In genomic region chr13:46490129-46490528, GRCh38 we compare ENCODE assay signal across 15 cellular contexts.
DNase-seq lines count a peak whose midpoint lies in the region; ATAC-seq and TF ChIP-seq lines count a peak whose summit lies in the region.
"Had no signal": no experiment of that assay in that cellular context is flagged by ENCODE, and none has a peak within 500 bp of the region (broad histone marks: within the 10 kb centered on the region; RNA-seq: fewer than 3 reads in every experiment).

No MANE protein-coding gene starts in this region.

- H3K27me3 ChIP-seq in endodermal cell (ENCODE audit: control insufficient read depth, insufficient read depth, low read length, poor library complexity, severe bottlenecking) = peaks cover 68% of the 10 kb centered on the region
- H3K27me3 ChIP-seq: uterus had no signal

- no peak for ATAC-seq in HG02885 (IDR thresholded peaks at IDR 0.05; ENCODE audit: poor library complexity, unreplicated experiment)
- ATAC-seq: stimulated activated naive CD8-positive, alpha-beta T cell treated with anti-CD3 and anti-CD28 coated beads, Interleukin-15, amount 100 ng/mL, for 72 hours had no signal

- peaks cover 73% of the 10 kb centered on the region for H3K27me3 Mint-ChIP-seq in endodermal cell (ENCODE audit: insufficient read depth)

- no peaks in the 10 kb centered on the region for H3K36me3 ChIP-seq in endodermal cell (ENCODE audit: control insufficient read depth, insufficient read depth, low read length)
- H3K36me3 ChIP-seq: uterus had no signal

- H3K9me3 ChIP-seq in endodermal cell (ENCODE audit: control insufficient read depth, low read length) = peaks cover 17% of the 10 kb centered on the region
- H3K9me3 ChIP-seq: uterus had no signal

- no peak overlapping the region for H3K27ac Mint-ChIP-seq in endodermal cell
- H3K27ac Mint-ChIP-seq: stimulated activated naive CD8-positive, alpha-beta T cell treated with anti-CD3 and anti-CD28 coated beads, Interleukin-15, amount 100 ng/mL, for 72 hours had no signal

- H3K36me3 Mint-ChIP-seq in endodermal cell (ENCODE audit: low read depth) = no peaks in the 10 kb centered on the region

- H3K4me1 Mint-ChIP-seq in endodermal cell = peaks cover 39% of the 10 kb centered on the region

- H3K9me3 Mint-ChIP-seq in endodermal cell = peaks cover 10% of the 10 kb centered on the region
- H3K9me3 Mint-ChIP-seq: stimulated activated naive CD8-positive, alpha-beta T cell treated with anti-CD3 and anti-CD28 coated beads, Interleukin-15, amount 100 ng/mL, for 72 hours had no signal

- DNase-seq in AG10803 (ENCODE audit: low read depth) (no peak), NCI-H82 (lab: John Stamatoyannopoulos, UW) (peak; percentile 98), endodermal cell (peak; percentile 70), retinal pigment epithelial cell (ENCODE audit: low read depth) (peak; percentile 62), NCI-H2227 (lab: John Stamatoyannopoulos, UW; ENCODE audit: unreplicated experiment) (no peak), NCI-H2081 treated with DMSO at 0.1 percent for 48 hours (lab: John Stamatoyannopoulos, UW) (no peak), amygdala (lab: John Stamatoyannopoulos, UW) (no peak)
- DNase-seq: activated T-cell treated with anti-CD3 and anti-CD28 coated beads for 4 hours; Kasumi-1; NCI-H2227 treated with DMSO at 0.1 percent for 48 hours; stimulated activated naive CD8-positive, alpha-beta T cell treated with anti-CD3 and anti-CD28 coated beads, Interleukin-15, amount 100 ng/mL, for 72 hours; T-helper 1 cell; uterus had no signal

- 44 to 60% methylated on average over 2 of the region's 2 CpGs for WGBS in endodermal cell (ENCODE audit: insufficient coverage in 1 of 2, insufficient read length in 1 of 2), 2 experiments

- H3K4me3 ChIP-seq in AG10803 (ENCODE audit: low read length) (peak overlapping the region; percentile 2; the same call in 1 of the 2 replicates), endodermal cell (ENCODE audit: low read length) (no peak overlapping the region), retinal pigment epithelial cell (ENCODE audit: low read length) (no peak overlapping the region)
- H3K4me3 ChIP-seq: uterus had no signal

- H3K27ac ChIP-seq in endodermal cell (ENCODE audit: low read depth, low read length) = no peak overlapping the region
- H3K27ac ChIP-seq: uterus had no signal

- TF ChIP-seq CTCF in AG10803 (conservative IDR thresholded peaks at IDR 0.05; ENCODE audit: low read length) (no peak), endodermal cell (conservative IDR thresholded peaks at IDR 0.05) (no peak), retinal pigment epithelial cell (conservative IDR thresholded peaks at IDR 0.05; ENCODE audit: low read depth, low read length) (no peak)

- no peak overlapping the region for H3K9ac ChIP-seq in endodermal cell (ENCODE audit: extremely low read depth, low read length, poor library complexity, severe bottlenecking)

- H3K4me1 ChIP-seq in endodermal cell (ENCODE audit: control insufficient read depth, insufficient read depth, low read length) = peaks cover 11% of the 10 kb centered on the region
- H3K4me1 ChIP-seq: uterus had no signal

- H3K4me3 Mint-ChIP-seq in endodermal cell = no peak overlapping the region
- H3K4me3 Mint-ChIP-seq: neural crest cell; stimulated activated naive CD8-positive, alpha-beta T cell treated with anti-CD3 and anti-CD28 coated beads, Interleukin-15, amount 100 ng/mL, for 72 hours had no signal

Comparison
In these comparisons a context has a peak if more than half of its experiments do, and no peak if none do; other contexts are left out.
1. DNase-seq: peak in NCI-H82 (single experiment), endodermal cell (single experiment) and retinal pigment epithelial cell (single experiment); none in AG10803 (single experiment), NCI-H2227 (single experiment), NCI-H2081 treated with DMSO at 0.1 percent for 48 hours (single experiment) and amygdala (0 of 56).